ENCODE assay signal across 8 cellular contexts in the genomic region with DNA sequence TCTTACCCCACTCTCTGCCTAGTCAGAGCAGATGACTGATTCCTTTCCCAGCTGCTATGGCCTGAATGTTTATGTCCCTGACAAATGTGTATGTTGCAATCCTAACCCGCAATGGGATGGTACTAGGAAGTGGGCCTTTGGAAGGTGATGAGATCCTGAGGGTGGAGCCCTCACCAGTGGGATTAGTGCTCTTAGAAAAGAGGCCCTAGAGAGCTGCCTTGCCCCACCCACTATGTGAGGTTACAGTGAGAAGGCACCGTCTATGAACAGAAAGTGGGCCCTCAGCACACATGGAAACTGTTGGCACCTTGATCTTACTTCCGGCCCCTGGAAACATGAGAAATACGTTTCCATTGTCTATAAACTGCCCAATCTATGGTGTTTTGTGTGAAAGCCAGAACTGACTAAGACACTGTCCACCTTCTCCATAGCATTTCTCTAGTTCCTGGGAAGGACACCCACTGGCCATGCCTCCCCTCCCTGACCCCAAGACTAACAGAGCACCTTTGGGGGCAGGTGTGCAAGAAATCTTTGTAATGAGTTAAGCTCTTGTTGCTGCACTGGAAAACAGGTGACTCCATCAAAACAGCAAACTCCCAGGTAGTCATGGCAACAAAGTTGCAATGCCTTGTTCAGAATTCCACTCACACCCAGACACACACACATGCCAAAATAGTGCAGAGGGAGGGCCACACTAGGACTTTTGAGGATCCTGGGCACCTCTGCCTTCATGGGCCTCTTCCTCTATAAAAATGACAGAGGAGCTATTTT. TPM values are rescaled to one million over a fixed set of nuclear protein-coding genes. Genes with fewer than 3 reads are reported as not detected.
A peak's percentile ranks its signal among the peaks of the same experiment; 100 is the strongest.
DNase-seq lines count a peak whose midpoint lies in the region; ATAC-seq and TF ChIP-seq lines count a peak whose summit lies in the region.

No MANE protein-coding gene starts in this region.

- H3K9me3 ChIP-seq in fibroblast of lung (ENCODE audit: control insufficient read depth, insufficient read depth, low read depth, low read length) = no peaks in the 10 kb centered on the region
- no peaks in the 10 kb centered on the region for H3K9me3 ChIP-seq in stomach
- H3K9me3 ChIP-seq in ovary = no peaks in the 10 kb centered on the region

- no peaks in the 10 kb centered on the region for H3K79me2 ChIP-seq in fibroblast of lung (ENCODE audit: control insufficient read depth, insufficient read depth, low read length)

- TF ChIP-seq CTCF in GM12864 (IDR thresholded peaks at IDR 0.05; ENCODE audit: low read depth, low read length, missing control alignments) (no peak), fibroblast of lung (conservative IDR thresholded peaks at IDR 0.05 in 1 of 2, IDR thresholded peaks at IDR 0.05 in 1 of 2; ENCODE audit: low read depth in 1 of 2, low read length in 2 of 2) (no peak), stomach (IDR thresholded peaks at IDR 0.05) (no peak), ovary (IDR thresholded peaks at IDR 0.05) (no peak)

- H3K36me3 ChIP-seq in fibroblast of lung (ENCODE audit: control insufficient read depth, insufficient read depth, low read length) = no peaks in the 10 kb centered on the region
- H3K36me3 ChIP-seq in stomach = no peaks in the 10 kb centered on the region
- H3K36me3 ChIP-seq in ovary = no peaks in the 10 kb centered on the region

- 60 to 82% (median 72%) methylated on average over 4 of the region's 4 CpGs for WGBS in stomach, 5 donors
- WGBS in ovary, 3 donors = 62 to 74% (median 70%) methylated on average over 4 of the region's 4 CpGs

- no peak overlapping the region for H2AFZ ChIP-seq in fibroblast of lung (ENCODE audit: low read length)

- ATAC-seq in HG03175 (IDR thresholded peaks at IDR 0.05; ENCODE audit: unreplicated experiment) = peak; percentile 37

- H3K9ac ChIP-seq in fibroblast of lung (ENCODE audit: insufficient read depth, low read length) = no peak overlapping the region

- H3K4me1 ChIP-seq in fibroblast of lung (ENCODE audit: control insufficient read depth, extremely low read depth, insufficient read depth, low read length) (peaks cover 9% of the 10 kb centered on the region), stomach (peaks cover 9 to 19% (median 14%) of the 10 kb centered on the region in 4 donors), ovary (ENCODE audit: insufficient read depth) (no peaks in the 10 kb centered on the region)

- H3K27me3 ChIP-seq in fibroblast of lung (ENCODE audit: control insufficient read depth, insufficient read depth, low read length) (peaks cover 7% of the 10 kb centered on the region), stomach (no peaks in the 10 kb centered on the region), ovary (no peaks in the 10 kb centered on the region)

- H3K4me2 ChIP-seq in fibroblast of lung (ENCODE audit: extremely low read depth, insufficient read depth, low read length) = peak overlapping the region; percentile 44

- no peak overlapping the region for H3K4me3 ChIP-seq in GM12864 (ENCODE audit: low read depth, low read length)
- no peak overlapping the region for H3K4me3 ChIP-seq in fibroblast of lung (replicated peaks in 1 of 4; ENCODE audit: control extremely low read depth in 1 of 4, insufficient read depth in 1 of 4, low read depth in 3 of 4, low read length in 4 of 4)
- H3K4me3 ChIP-seq in stomach = no peak overlapping the region
- no peak overlapping the region for H3K4me3 ChIP-seq in ovary

- TF ChIP-seq POLR2A in stomach (IDR thresholded peaks at IDR 0.05) (no peak), ovary (IDR thresholded peaks at IDR 0.05) (no peak)

- no peak for TF ChIP-seq EP300 in stomach (IDR thresholded peaks at IDR 0.05)
- no peak for TF ChIP-seq EP300 in ovary (IDR thresholded peaks at IDR 0.05)

- H3K27ac ChIP-seq in fibroblast of lung (ENCODE audit: insufficient read depth, low read length) (no peak overlapping the region), stomach (peak overlapping the region in 3 of 5 donors; percentile 25 to 74 (median 47)), ovary (no peak overlapping the region)

- H4K20me1 ChIP-seq in fibroblast of lung (ENCODE audit: control insufficient read depth, extremely low read depth, insufficient read depth, low read length) = no peaks in the 10 kb centered on the region

- peak; percentile 46 for DNase-seq in GM12864 (ENCODE audit: low read depth)
- DNase-seq in T-helper 9 cell = peak; percentile 24
- DNase-seq in fibroblast of lung (ENCODE audit: low read depth in 2 of 2) = peak; percentile 68 to 92
- DNase-seq in stomach = no peak
- no peak for DNase-seq in NCI-H1092 treated with DMSO at 0.1 percent for 48 hours (lab: John Stamatoyannopoulos, UW)
- no peak for DNase-seq in NCI-H2107 treated with DMSO at 0.1 percent for 48 hours (lab: John Stamatoyannopoulos, UW; ENCODE audit: unreplicated experiment)
- DNase-seq in ovary = no peak

- intact Hi-C loops in stomach (cut with DNase I; ENCODE audit: low total_unique reads) = no loop called here
- intact Hi-C loops in ovary (cut with DNase I) = no loop called here

RNA-seq across cellular contexts. Expression of a gene that starts 16.2 kb away (rescaled TPM):
- 0.17 and 0.26 TPM in 2 replicates for total RNA-seq in fibroblast of lung
- 0.05 TPM in 2 replicates for polyA plus RNA-seq in fibroblast of lung
- polyA plus RNA-seq in fibroblast of lung (2012) = 0.07 TPM in 1 of 2 replicates, not detected in the other
- not detected in 2 replicates for polyA minus RNA-seq in fibroblast of lung (ENCODE audit: low replicate concordance)
- 1 to 10 TPM in 1 of 5 donors, under 1 TPM in 1, not detected in 3; 0.73 to 7.6 TPM for total RNA-seq in stomach
- polyA plus RNA-seq in stomach = under 1 TPM in 1 of 3 donors, not detected in 2; 0.15 TPM
- 1 to 10 TPM in 1 of 7 donors, under 1 TPM in 5, not detected in 1; 0.24 to 1.1 (median 0.52) TPM for total RNA-seq in ovary
- under 1 TPM; 0.24 to 0.70 TPM for polyA plus RNA-seq in ovary

RNA-seq across cellular contexts. Expression of a gene that starts 53.7 kb away (rescaled TPM):
- total RNA-seq in fibroblast of lung (22.6 and 27.6 TPM in 2 replicates), stomach (10 to 100 TPM in 4 of 5 donors, 1 to 10 TPM in 1; 5.2 to 58.6 (median 12.5) TPM), ovary (10 to 100 TPM; 25.3 to 48.6 (median 35.8) TPM)
- polyA plus RNA-seq in fibroblast of lung (45.1 and 53.6 TPM in 2 replicates), stomach (10 to 100 TPM; 17.7 to 48.7 (median 30.3) TPM), ovary (10 to 100 TPM; 21.6 to 40.6 TPM)
- polyA plus RNA-seq in fibroblast of lung (2012) = 30.7 and 35.1 TPM in 2 replicates
- polyA minus RNA-seq in fibroblast of lung (ENCODE audit: low replicate concordance) = 7.5 and 8.2 TPM in 2 replicates

Comparison
In these comparisons a context has a peak if more than half of its experiments do, and no peak if none do; other contexts are left out.
1. DNase-seq: peak in GM12864 (single experiment), T-helper 9 cell (single experiment) and fibroblast of lung (2 of 2); none in stomach (single experiment), NCI-H1092 treated with DMSO at 0.1 percent for 48 hours (single experiment), NCI-H2107 treated with DMSO at 0.1 percent for 48 hours (single experiment) and ovary (0 of 5).
2. H3K27ac ChIP-seq: peak in stomach (3 of 5); none in fibroblast of lung (single experiment) and ovary (0 of 2).